In genomic region chr7:139774376-139774775, GRCh38 we compare ENCODE assay signal across 1 cellular context.
TF ChIP-seq lines count a peak whose summit lies in the region.

No MANE protein-coding gene starts in this region.

TF ChIP-seq in HepG2, 621 proteins besides CTCF, POLR2A, EP300 and RAD21 (continued from another document):
- TF ChIP-seq ATF6 (CRISPR knock-in tag; conservative IDR thresholded peaks at IDR 0.05) (no peak), ZNF709 (CRISPR knock-in tag; IDR thresholded peaks at IDR 0.05) (no peak), ZBTB10 (CRISPR knock-in tag; IDR thresholded peaks at IDR 0.05; ENCODE audit: borderline replicate concordance) (no peak), ZNF616 (CRISPR knock-in tag; IDR thresholded peaks at IDR 0.05; ENCODE audit: low read depth) (no peak), PAF1 (CRISPR knock-in tag; IDR thresholded peaks at IDR 0.05) (no peak), MYPOP (CRISPR knock-in tag; IDR thresholded peaks at IDR 0.05) (no peak), ZBTB49 (CRISPR knock-in tag; IDR thresholded peaks at IDR 0.05; ENCODE audit: borderline replicate concordance) (no peak), SMAD1 (CRISPR knock-in tag; IDR thresholded peaks at IDR 0.05; ENCODE audit: borderline replicate concordance, low read depth) (no peak), STAT5B (CRISPR knock-in tag; IDR thresholded peaks at IDR 0.05) (no peak)
